8 cellular contexts compared by ENCODE assay signal in genomic region chr7:75639071-75639892, GRCh38.
A peak's percentile ranks its signal among the peaks of the same experiment; 100 is the strongest.
DNase-seq lines count a peak whose midpoint lies in the region; ATAC-seq and TF ChIP-seq lines count a peak whose summit lies in the region.

No MANE protein-coding gene starts in this region.

- H3K9me3 ChIP-seq in esophagus squamous epithelium (no peaks in the 10 kb centered on the region), muscle layer of duodenum (ENCODE audit: control insufficient read depth in 1 of 2, low read length in 2 of 2) (no peaks in the 10 kb centered on the region), thyroid gland (no peaks in the 10 kb centered on the region)

- H3K36me3 ChIP-seq in esophagus squamous epithelium: no peaks in the 10 kb centered on the region
- no peaks in the 10 kb centered on the region for H3K36me3 ChIP-seq in muscle layer of duodenum (ENCODE audit: control insufficient read depth in 1 of 2, insufficient read depth in 2 of 2, low read length in 2 of 2)
- H3K36me3 ChIP-seq in thyroid gland: no peaks in the 10 kb centered on the region

- TF ChIP-seq POLR2A in esophagus squamous epithelium (IDR thresholded peaks at IDR 0.05) (no peak), thyroid gland (IDR thresholded peaks at IDR 0.05) (no peak)

- no peak for TF ChIP-seq CTCF in esophagus squamous epithelium (IDR thresholded peaks at IDR 0.05)
- no peak for TF ChIP-seq CTCF in thyroid gland (IDR thresholded peaks at IDR 0.05)

- DNase-seq in DMS153 treated with DMSO at 0.1 percent for 48 hours (lab: John Stamatoyannopoulos, UW; ENCODE audit: unreplicated experiment) (peak; percentile 8), DMS153 (lab: John Stamatoyannopoulos, UW) (no peak), NCI-H2107 (lab: John Stamatoyannopoulos, UW) (peak; percentile 60), activated T-cell treated with anti-CD3 and anti-CD28 coated beads for 48 hours (ENCODE audit: low read depth) (peak; percentile 27), esophagus squamous epithelium (lab: John Stamatoyannopoulos, UW) (no peak), thyroid gland (peak; percentile 47 to 59)

- peak overlapping the region; percentile 62 to 93 (median 67) for H3K4me3 ChIP-seq in esophagus squamous epithelium
- H3K4me3 ChIP-seq in muscle layer of duodenum (ENCODE audit: low read depth in 1 of 2, low read length in 2 of 2): peak overlapping the region; percentile 55 to 62
- H3K4me3 ChIP-seq in thyroid gland (replicated peaks in 1 of 3): peak overlapping the region; percentile 14 to 74 (median 28)

- 0% methylated on average over 13 to 14 of the region's 77 CpGs for WGBS in esophagus squamous epithelium, 2 donors
- WGBS in thyroid gland, 2 donors: 0 to 4% methylated on average over 17 to 31 of the region's 77 CpGs

- H3K27me3 ChIP-seq in esophagus squamous epithelium (no peaks in the 10 kb centered on the region), muscle layer of duodenum (ENCODE audit: low read depth, low read length) (no peaks in the 10 kb centered on the region), thyroid gland (no peaks in the 10 kb centered on the region)

- ATAC-seq in GM21529 (IDR thresholded peaks at IDR 0.05; ENCODE audit: unreplicated experiment): no peak

- intact Hi-C loops in esophagus squamous epithelium (cut with DNase I) (no loop called here), thyroid gland (cut with DNase I) (loop anchor here (5.0 kb wide), 1 partner anchor 67 kb away; no protein-coding TSS in a partner anchor)

- peaks cover 5 to 20% (median 15%) of the 10 kb centered on the region in 3 donors for H3K4me1 ChIP-seq in esophagus squamous epithelium
- H3K4me1 ChIP-seq in muscle layer of duodenum (ENCODE audit: control insufficient read depth in 1 of 2, insufficient read depth in 2 of 2, low read length in 2 of 2): peaks cover 0 to 14% of the 10 kb centered on the region in 2 donors
- H3K4me1 ChIP-seq in thyroid gland: peaks cover 12 to 18% of the 10 kb centered on the region in 2 donors

- H3K27ac ChIP-seq in esophagus squamous epithelium: peak overlapping the region; percentile 74 to 88 (median 80)
- peak overlapping the region; percentile 31 for H3K27ac ChIP-seq in muscle layer of duodenum (ENCODE audit: low read length)
- peak overlapping the region; percentile 47 to 89 (median 82) for H3K27ac ChIP-seq in thyroid gland

Comparison
In these comparisons a context has a peak if more than half of its experiments do, and no peak if none do; other contexts are left out.
1. DNase-seq: peak in DMS153 treated with DMSO at 0.1 percent for 48 hours (single experiment), NCI-H2107 (single experiment), activated T-cell treated with anti-CD3 and anti-CD28 coated beads for 48 hours (single experiment) and thyroid gland (2 of 2); none in DMS153 (single experiment) and esophagus squamous epithelium (single experiment).
2. H3K27ac ChIP-seq: peak in every context shown above with its lines; median percentile 82 in thyroid gland; 80 in esophagus squamous epithelium; 31 in muscle layer of duodenum.
3. Peak in every context shown above with its lines, with median percentiles within 50 percentile points of each other: H3K4me3 ChIP-seq.